In genomic region chr12:111597731-111598636, GRCh38 we compare ENCODE assay signal across 8 cellular contexts. TPM values are rescaled to one million over a fixed set of nuclear protein-coding genes. Genes with fewer than 3 reads are reported as not detected.
DNase-seq lines count a peak whose midpoint lies in the region; ATAC-seq and TF ChIP-seq lines count a peak whose summit lies in the region.

No MANE protein-coding gene starts in this region.

- H3K36me3 ChIP-seq in RWPE2 (ENCODE audit: low read depth) (peaks cover 7% of the 10 kb centered on the region), cardiac muscle cell (no peaks in the 10 kb centered on the region)

- H3K4me3 Mint-ChIP-seq in activated naive CD8-positive, alpha-beta T cell treated with anti-CD3 and anti-CD28 coated beads for 36 hours = peak overlapping the region; percentile 87
- H3K4me3 Mint-ChIP-seq in osteocyte (ENCODE audit: unreplicated experiment) = peak overlapping the region; percentile 85

- H3K4me1 ChIP-seq in RWPE2 (ENCODE audit: insufficient read depth, poor library complexity, severe bottlenecking) = peaks cover 23% of the 10 kb centered on the region
- peaks cover 22% of the 10 kb centered on the region for H3K4me1 ChIP-seq in cardiac muscle cell (ENCODE audit: low read depth)

- H3K9me3 Mint-ChIP-seq in activated naive CD8-positive, alpha-beta T cell treated with anti-CD3 and anti-CD28 coated beads for 36 hours = no peaks in the 10 kb centered on the region
- H3K9me3 Mint-ChIP-seq in osteocyte (ENCODE audit: unreplicated experiment) = no peaks in the 10 kb centered on the region

- peak; percentile 33 to 38 for DNase-seq in NCI-H2081 (lab: John Stamatoyannopoulos, UW)
- DNase-seq in NCI-H2081 treated with DMSO at 0.1 percent for 48 hours (lab: John Stamatoyannopoulos, UW) = no peak
- peak; percentile 54 for DNase-seq in RWPE2 (ENCODE audit: low spot score)
- peak; percentile 42 for DNase-seq in activated naive CD8-positive, alpha-beta T cell treated with anti-CD3 and anti-CD28 coated beads for 36 hours
- DNase-seq in cardiac muscle cell (ENCODE audit: low read depth in 1 of 2, low spot score in 1 of 2) = peak; percentile 55 to 57
- peak; percentile 85 for DNase-seq in osteocyte (ENCODE audit: extremely low spot score, unreplicated experiment)

- H3K27ac ChIP-seq in RWPE2 (ENCODE audit: poor library complexity, severe bottlenecking) (peak overlapping the region; percentile 87), cardiac muscle cell (peak overlapping the region; percentile 100)

- peaks cover 26% of the 10 kb centered on the region for H3K4me1 Mint-ChIP-seq in activated naive CD8-positive, alpha-beta T cell treated with anti-CD3 and anti-CD28 coated beads for 36 hours
- H3K4me1 Mint-ChIP-seq in osteocyte (ENCODE audit: unreplicated experiment) = peaks cover 47% of the 10 kb centered on the region

- H3K4me3 ChIP-seq in RWPE2 (ENCODE audit: severe bottlenecking) (peak overlapping the region; percentile 97), cardiac muscle cell (peak overlapping the region; percentile 69)

- H3K9me3 ChIP-seq in RWPE2 (ENCODE audit: severe bottlenecking) (no peaks in the 10 kb centered on the region), cardiac muscle cell (ENCODE audit: low read depth) (no peaks in the 10 kb centered on the region)

- H3K27ac Mint-ChIP-seq in activated naive CD8-positive, alpha-beta T cell treated with anti-CD3 and anti-CD28 coated beads for 36 hours = peak overlapping the region; percentile 83
- H3K27ac Mint-ChIP-seq in osteocyte (ENCODE audit: unreplicated experiment) = peak overlapping the region; percentile 87

- H3K27me3 ChIP-seq in RWPE2 (ENCODE audit: insufficient read depth, poor library complexity, severe bottlenecking) (no peaks in the 10 kb centered on the region), cardiac muscle cell (no peaks in the 10 kb centered on the region)

- no peaks in the 10 kb centered on the region for H3K27me3 Mint-ChIP-seq in activated naive CD8-positive, alpha-beta T cell treated with anti-CD3 and anti-CD28 coated beads for 36 hours
- no peaks in the 10 kb centered on the region for H3K27me3 Mint-ChIP-seq in osteocyte (ENCODE audit: unreplicated experiment)

- no peak for TF ChIP-seq CTCF in RWPE2 (IDR thresholded peaks at IDR 0.05; ENCODE audit: poor library complexity, severe bottlenecking)
- no peak for TF ChIP-seq CTCF in cardiac muscle cell (IDR thresholded peaks at IDR 0.05; ENCODE audit: low read depth, low read length)
- no peak for TF ChIP-seq CTCF in osteocyte (IDR thresholded peaks at IDR 0.05)

- peak; percentile 10 for ATAC-seq in HG02981 (IDR thresholded peaks at IDR 0.05; ENCODE audit: unreplicated experiment)
- peak; percentile 37 for ATAC-seq in RWPE2 (ENCODE audit: low read depth)
- no peak for ATAC-seq in HG03565 (IDR thresholded peaks at IDR 0.05; ENCODE audit: unreplicated experiment)

- peaks cover 2% of the 10 kb centered on the region for H3K36me3 Mint-ChIP-seq in activated naive CD8-positive, alpha-beta T cell treated with anti-CD3 and anti-CD28 coated beads for 36 hours
- H3K36me3 Mint-ChIP-seq in osteocyte (ENCODE audit: unreplicated experiment) = no peaks in the 10 kb centered on the region

RNA-seq across cellular contexts. Expression of gene ATXN2, which starts 1.1 kb away (rescaled TPM):
- 10 to 100 TPM; 24.8 to 30.8 TPM for total RNA-seq in activated naive CD8-positive, alpha-beta T cell treated with anti-CD3 and anti-CD28 coated beads for 36 hours
- total RNA-seq in cardiac muscle cell (17.2 and 29.5 TPM in 2 replicates), osteocyte (76.7 and 78.9 TPM in 2 replicates)
- polyA plus RNA-seq in cardiac muscle cell = 52.7 and 62.9 TPM in 2 replicates
